16 cellular contexts compared by ENCODE assay signal in the genomic region with DNA sequence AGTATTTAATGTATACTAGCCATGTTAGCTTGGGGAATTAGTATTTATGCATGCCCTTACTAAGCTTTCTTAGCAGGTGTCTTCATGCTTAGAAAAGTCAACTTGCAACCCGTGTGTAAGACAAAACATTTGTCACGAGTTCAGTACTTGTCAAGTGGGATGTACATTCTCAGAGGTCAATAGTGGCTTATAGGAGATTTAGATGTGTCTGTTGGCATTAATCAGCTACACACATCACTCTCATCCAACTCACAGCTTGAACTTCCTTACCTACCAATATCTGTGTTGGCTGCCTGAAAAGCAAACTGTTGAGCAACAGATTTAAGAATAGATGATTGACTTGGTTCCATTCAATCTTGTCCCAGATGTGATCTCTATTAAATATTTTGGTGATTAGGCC.
DNase-seq lines count a peak whose midpoint lies in the region; FAIRE-seq and TF ChIP-seq lines count a peak whose summit lies in the region.
"Had no signal": no experiment of that assay in that cellular context is flagged by ENCODE, and none has a peak within 500 bp of the region (broad histone marks: within the 10 kb centered on the region; RNA-seq: fewer than 3 reads in every experiment).

No MANE protein-coding gene starts in this region.

- no peak for TF ChIP-seq POLR2A in H1 (IDR thresholded peaks at IDR 0.05; ENCODE audit: control extremely low read depth in 1 of 2, low read depth in 2 of 2, low read length in 2 of 2)

- H3K4me1 Mint-ChIP-seq in endothelial cell (ENCODE audit: unreplicated experiment) = peaks cover 3% of the 10 kb centered on the region

- no peak overlapping the region for H2AK5ac ChIP-seq in H1 (ENCODE audit: low read depth, low read length)

- H3K27me3 ChIP-seq in H1 (replicated peaks in 1 of 4; ENCODE audit: control insufficient read depth in 3 of 4, extremely low read depth in 1 of 4, insufficient read depth in 3 of 4, low read length in 3 of 4) = no peaks in the 10 kb centered on the region
- H3K27me3 ChIP-seq: BE2C had no signal

- H3K56ac ChIP-seq in H1 (replicated peaks; ENCODE audit: insufficient read length, low read depth, low read length) = no peak overlapping the region

- no peak for TF ChIP-seq RAD21 in H1 (IDR thresholded peaks at IDR 0.05 in 1 of 2, conservative IDR thresholded peaks at IDR 0.05 in 1 of 2; ENCODE audit: low read depth in 2 of 2, low read length in 2 of 2)

- H4K5ac ChIP-seq in H1 (ENCODE audit: insufficient read length, low read depth, low read length) = no peak overlapping the region

- H3K27ac ChIP-seq in H1 (ENCODE audit: low read depth, low read length) = no peak overlapping the region
- H3K27ac ChIP-seq: C4-2B, GM23248 had no signal

- WGBS in H1 (ENCODE audit: extremely low coverage in 1 of 2, insufficient coverage in 1 of 2, insufficient read length in 1 of 2, insufficient replicate concordance in 2 of 2, low coverage in 1 of 2, low lambda C conversion rate in 2 of 2, missing lambda C conversion rate in 1 of 2), 2 experiments = 93% methylated on average over 2 of the region's 2 CpGs; no CpG with 5 or more reads in 1 of the 2 experiments

- peak overlapping the region; percentile 40; the same call in 1 of the 2 replicates for H2BK20ac ChIP-seq in H1 (ENCODE audit: low read length)

- no peaks in the 10 kb centered on the region for H3K36me3 ChIP-seq in H1 (ENCODE audit: control insufficient read depth in 2 of 4, insufficient read depth in 4 of 4, low read length in 3 of 4)
- H3K36me3 ChIP-seq: BE2C, HAP-1 had no signal

- peaks cover 0 to 18% (median 9%) of the 10 kb centered on the region in 4 experiments; a peak in 5 of 7 replicates for H3K4me1 ChIP-seq in H1 (replicated peaks in 1 of 4; ENCODE audit: control insufficient read depth in 3 of 4, insufficient read depth in 4 of 4, low read length in 3 of 4)

- no peak overlapping the region for H3K18ac ChIP-seq in H1 (ENCODE audit: extremely low read depth, low read length)

- H3K4me2 ChIP-seq in H1 (ENCODE audit: insufficient read depth in 1 of 2, low read depth in 2 of 2, low read length in 2 of 2) = no peak overlapping the region

- no peak for TF ChIP-seq CTCF in H1 (IDR thresholded peaks at IDR 0.05; ENCODE audit: control extremely low read depth in 1 of 3, insufficient read depth in 1 of 3, low read depth in 1 of 3, low read length in 3 of 3)
- TF ChIP-seq CTCF in endothelial cell (IDR thresholded peaks at IDR 0.05; ENCODE audit: unreplicated experiment) = no peak
- no peak for TF ChIP-seq CTCF in D721Med (IDR thresholded peaks at IDR 0.05; ENCODE audit: insufficient read depth, missing control alignments)

- no peak overlapping the region for H3K27ac Mint-ChIP-seq in endothelial cell (ENCODE audit: unreplicated experiment)
- H3K27ac Mint-ChIP-seq: CD8-positive, alpha-beta T cell; HFFc6 had no signal

- no peak overlapping the region for H3K4ac ChIP-seq in H1 (replicated peaks; ENCODE audit: insufficient read length, low read depth, low read length)

- H4K91ac ChIP-seq in H1 (replicated peaks; ENCODE audit: insufficient read length, low read length) = no peak overlapping the region

- no peak overlapping the region for H2BK5ac ChIP-seq in H1 (ENCODE audit: low read depth, low read length)

- no peaks in the 10 kb centered on the region for H4K20me1 ChIP-seq in H1 (replicated peaks in 1 of 2; ENCODE audit: control insufficient read depth in 1 of 2, insufficient read depth in 2 of 2, low read length in 2 of 2)

- H2AFZ ChIP-seq in H1 (ENCODE audit: low read length) = no peak overlapping the region
- H2AFZ ChIP-seq: GM23248 had no signal

- no peak overlapping the region for H2BK120ac ChIP-seq in H1 (replicated peaks; ENCODE audit: low read depth, low read length)

- H3K9me3 ChIP-seq in H1 (ENCODE audit: insufficient read depth in 2 of 2, low read depth in 1 of 2, low read length in 1 of 2) = no peaks in the 10 kb centered on the region
- H3K9me3 ChIP-seq: BE2C, HAP-1 had no signal

- H3K14ac ChIP-seq in H1 (ENCODE audit: insufficient read length) = no peak overlapping the region

- H2BK15ac ChIP-seq in H1 (ENCODE audit: low read length) = no peak overlapping the region

- POLR2A ChIA-PET in HEK293T (lab: Yijun Ruan, JAX) (no interaction called here), H1 (lab: Charles Lee; ENCODE audit: partially characterized antibody) (no interaction called here)

- no peak overlapping the region for H3K4me3 ChIP-seq in H1 (ENCODE audit: extremely low read depth in 1 of 4, insufficient read depth in 2 of 4, low read depth in 3 of 4, low read length in 4 of 4)
- H3K4me3 ChIP-seq: GM23248, HAP-1, K562 had no signal

- no peaks in the 10 kb centered on the region for H3K79me2 ChIP-seq in H1 (ENCODE audit: control insufficient read depth in 1 of 2, insufficient read depth in 2 of 2, low read length in 2 of 2)

- H3K23ac ChIP-seq in H1 (ENCODE audit: insufficient read length) = no peak overlapping the region

- H3K23me2 ChIP-seq in H1 (ENCODE audit: low read depth, low read length) = no peaks in the 10 kb centered on the region

- H3K27me3 Mint-ChIP-seq in endothelial cell (ENCODE audit: unreplicated experiment) = peaks cover 2% of the 10 kb centered on the region

- no peaks in the 10 kb centered on the region for H3K9me3 Mint-ChIP-seq in endothelial cell (ENCODE audit: unreplicated experiment)

- H3K9ac ChIP-seq in H1 (replicated peaks in 1 of 4; ENCODE audit: extremely low read depth in 1 of 4, low read depth in 3 of 4, low read length in 3 of 4) = no peak overlapping the region
- H3K9ac ChIP-seq: GM23248 had no signal

- H4K8ac ChIP-seq in H1 (ENCODE audit: extremely low read depth, insufficient read depth, low read length) = no peak overlapping the region

- H3K79me1 ChIP-seq in H1 (ENCODE audit: low read depth, low read length) = no peaks in the 10 kb centered on the region

- no peaks in the 10 kb centered on the region for H3K36me3 Mint-ChIP-seq in endothelial cell (ENCODE audit: low read depth, unreplicated experiment)
- H3K36me3 Mint-ChIP-seq: CD8-positive, alpha-beta T cell had no signal

- H3K4me3 Mint-ChIP-seq in endothelial cell (ENCODE audit: unreplicated experiment) = no peak overlapping the region
- H3K4me3 Mint-ChIP-seq: CD8-positive, alpha-beta T cell; HFFc6 had no signal

- DNase-seq in HEK293T (ENCODE audit: extremely low spot score) (no peak), OCI-M1 (lab: John Stamatoyannopoulos, UW) (peak; percentile 7), H1 (ENCODE audit: low read depth in 1 of 2, low spot score in 2 of 2) (no peak), retina (peak; percentile 51), endothelial cell (ENCODE audit: low spot score) (no peak), D721Med (ENCODE audit: insufficient read length, low spot score) (no peak)
- DNase-seq in NK-92 treated with Interleukin-12 subunit alpha and Interleukin-12 subunit beta, amount 100 ng/mL, for 24 hours (lab: John Stamatoyannopoulos, UW) = no peak
- DNase-seq: BE2C; CD8-positive, alpha-beta T cell; COR-L47; GM23248; HFFc6 had no signal

- no peak for FAIRE-seq in H1 (lab: Jason Lieb, UNC)
- FAIRE-seq in D721Med (lab: Jason Lieb, UNC) = no peak
- FAIRE-seq: A204.1, K562 had no signal

- no peak for TF ChIP-seq EP300 in H1 (IDR thresholded peaks at IDR 0.05; ENCODE audit: borderline replicate concordance in 1 of 2, low read depth in 2 of 2, low read length in 2 of 2)

- no peak overlapping the region; the same call in 1 of the 2 replicates for H2BK12ac ChIP-seq in H1 (ENCODE audit: low read depth, low read length)

- CTCF ChIA-PET in HEK293T (lab: Yijun Ruan, JAX) = interaction anchor here (0.7 to 2.0 kb wide), 2 partner anchors 10 to 339 kb away, joined by 4 to 6 read pairs; no protein-coding TSS in a partner anchor
- CTCF ChIA-PET in H1 (lab: Charles Lee; ENCODE audit: partially characterized antibody) = interaction anchor here (1.1 to 1.2 kb wide), 2 partner anchors 10 to 19 kb away, joined by 3 read pairs; no protein-coding TSS in a partner anchor

TF ChIP-seq in HEK293T, 16 proteins besides CTCF, POLR2A, EP300 and RAD21:
- TF ChIP-seq NFRKB (IDR thresholded peaks at IDR 0.05) = no peak
- TF ChIP-seq, protein P1, sequence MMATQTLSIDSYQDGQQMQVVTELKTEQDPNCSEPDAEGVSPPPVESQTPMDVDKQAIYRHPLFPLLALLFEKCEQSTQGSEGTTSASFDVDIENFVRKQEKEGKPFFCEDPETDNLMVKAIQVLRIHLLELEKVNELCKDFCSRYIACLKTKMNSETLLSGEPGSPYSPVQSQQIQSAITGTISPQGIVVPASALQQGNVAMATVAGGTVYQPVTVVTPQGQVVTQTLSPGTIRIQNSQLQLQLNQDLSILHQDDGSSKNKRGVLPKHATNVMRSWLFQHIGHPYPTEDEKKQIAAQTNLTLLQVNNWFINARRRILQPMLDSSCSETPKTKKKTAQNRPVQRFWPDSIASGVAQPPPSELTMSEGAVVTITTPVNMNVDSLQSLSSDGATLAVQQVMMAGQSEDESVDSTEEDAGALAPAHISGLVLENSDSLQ (IDR thresholded peaks at IDR 0.05) = 0 out of 2 replicates have a peak, but pooled peaks have one; percentile 14

TF ChIP-seq in H1, 55 proteins besides CTCF, POLR2A, EP300 and RAD21 (continues in another document):
- TF ChIP-seq RBBP5 (IDR thresholded peaks at IDR 0.05; ENCODE audit: borderline replicate concordance, low read depth, low read length) = no peak
- TF ChIP-seq CEBPB (IDR thresholded peaks at IDR 0.05; ENCODE audit: low read depth, low read length) = no peak
- no peak for TF ChIP-seq FOSL1 (IDR thresholded peaks at IDR 0.05; ENCODE audit: insufficient read depth, low read depth, low read length)
- no peak for TF ChIP-seq TBP (IDR thresholded peaks at IDR 0.05; ENCODE audit: low read depth, low read length)
- TF ChIP-seq, protein P2, sequence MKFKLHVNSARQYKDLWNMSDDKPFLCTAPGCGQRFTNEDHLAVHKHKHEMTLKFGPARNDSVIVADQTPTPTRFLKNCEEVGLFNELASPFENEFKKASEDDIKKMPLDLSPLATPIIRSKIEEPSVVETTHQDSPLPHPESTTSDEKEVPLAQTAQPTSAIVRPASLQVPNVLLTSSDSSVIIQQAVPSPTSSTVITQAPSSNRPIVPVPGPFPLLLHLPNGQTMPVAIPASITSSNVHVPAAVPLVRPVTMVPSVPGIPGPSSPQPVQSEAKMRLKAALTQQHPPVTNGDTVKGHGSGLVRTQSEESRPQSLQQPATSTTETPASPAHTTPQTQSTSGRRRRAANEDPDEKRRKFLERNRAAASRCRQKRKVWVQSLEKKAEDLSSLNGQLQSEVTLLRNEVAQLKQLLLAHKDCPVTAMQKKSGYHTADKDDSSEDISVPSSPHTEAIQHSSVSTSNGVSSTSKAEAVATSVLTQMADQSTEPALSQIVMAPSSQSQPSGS (IDR thresholded peaks at IDR 0.05; ENCODE audit: low read length) = no peak

Comparison
In these comparisons a context has a peak if more than half of its experiments do, and no peak if none do; other contexts are left out.
1. DNase-seq: peak in OCI-M1 (single experiment) and retina (single experiment); none in HEK293T (single experiment), H1 (0 of 2), endothelial cell (single experiment), NK-92 treated with Interleukin-12 subunit alpha and Interleukin-12 subunit beta, amount 100 ng/mL, for 24 hours (single experiment) and D721Med (single experiment).